Comparison of ENCODE assay signal across 8 cellular contexts in the genomic region with DNA sequence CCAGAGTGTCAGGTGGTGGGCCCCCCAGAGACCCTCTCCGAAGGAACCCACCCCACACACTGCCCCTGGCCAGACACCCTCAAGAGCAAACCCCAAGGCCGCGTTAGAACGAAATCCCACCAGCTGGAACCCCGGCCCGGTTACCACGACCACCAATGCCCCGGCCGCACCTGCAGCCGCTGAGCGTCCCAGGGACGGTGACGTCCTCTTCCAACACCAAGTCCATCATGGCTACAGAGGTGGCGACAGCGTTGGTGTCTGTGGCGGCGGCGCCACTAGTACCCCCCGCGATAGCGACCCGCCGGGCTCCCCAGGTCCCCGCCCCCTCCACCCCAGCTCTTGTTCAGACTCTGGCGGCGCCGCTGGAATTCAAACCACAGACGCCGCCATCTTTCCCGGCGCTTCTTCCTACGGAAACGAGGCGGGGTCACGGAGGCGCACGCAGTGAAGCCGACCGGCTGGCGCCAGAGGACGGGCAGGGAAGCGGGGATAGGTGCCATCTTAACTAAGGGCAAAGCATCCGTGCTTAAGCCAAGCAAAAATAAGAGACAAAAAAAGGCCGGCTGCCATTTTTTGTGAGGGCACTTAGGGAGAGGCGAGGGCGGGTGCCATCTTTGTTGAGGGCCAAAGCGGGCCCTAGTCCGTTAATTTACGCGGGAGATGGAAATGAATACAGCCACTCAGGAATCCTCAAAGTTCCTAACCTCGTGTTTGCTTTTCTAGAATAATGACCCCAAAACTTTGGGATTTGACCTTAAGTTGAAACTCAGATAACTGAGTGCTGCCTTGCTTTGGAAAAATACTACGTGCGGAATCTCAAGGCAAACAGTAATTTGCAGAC.
DNase-seq lines count a peak whose midpoint lies in the region; ATAC-seq lines count a peak whose summit lies in the region.

A gene (minus strand): TSS at position 418 of the 841 bp plus-strand sequence. CDS start 189 bp downstream, at position 229.

- H3K9ac ChIP-seq in BLaER1 treated with 17β-estradiol and CSF1 and Interleukin-3, amounts not matched to agents 10 nM and 100 nM = peak within 1 kb of the TSS; percentile 79 to 89 (median 86)

- H3K4me2 ChIP-seq in BLaER1 treated with 17β-estradiol and CSF1 and Interleukin-3, amounts not matched to agents 10 nM and 100 nM = peak within 1 kb of the TSS; percentile 79 to 97 (median 89)

- peaks cover 0 to 9% (median 0%) of the 10 kb centered on the region in 11 experiments; a peak in 1 of 22 replicates for H3K9me3 ChIP-seq in BLaER1 treated with 17β-estradiol and CSF1 and Interleukin-3, amounts not matched to agents 10 nM and 100 nM (replicated peaks in 1 of 11)

- H3K36me3 ChIP-seq in BLaER1 treated with 17β-estradiol and CSF1 and Interleukin-3, amounts not matched to agents 10 nM and 100 nM = peaks cover 0 to 26% (median 14%) of the 10 kb centered on the region in 11 experiments; a peak in 15 of 22 replicates

- H3K4me1 ChIP-seq in BLaER1 treated with 17β-estradiol and CSF1 and Interleukin-3, amounts not matched to agents 10 nM and 100 nM = peaks cover 30 to 44% (median 42%) of the 10 kb centered on the region in 10 experiments

- peaks cover 0 to 8% (median 1%) of the 10 kb centered on the region in 11 experiments; a peak in 4 of 22 replicates for H4K20me1 ChIP-seq in BLaER1 treated with 17β-estradiol and CSF1 and Interleukin-3, amounts not matched to agents 10 nM and 100 nM

- DNase-seq in NCI-H748 (lab: John Stamatoyannopoulos, UW; ENCODE audit: unreplicated experiment) (peak; percentile 100), dedifferentiated amniotic fluid mesenchymal stem cell (ENCODE audit: extremely low spot score) (peak; percentile 98), left kidney (ENCODE audit: low read depth, low spot score) (peak; percentile 99)
- DNase-seq in activated CD4-positive, alpha-beta T cell treated with anti-CD3 and anti-CD28 coated beads, Interleukin-2, amount 50 U/mL, for 1 hour = peak; percentile 88
- DNase-seq in stimulated activated CD4-positive, alpha-beta T cell treated with anti-CD3 and anti-CD28 coated beads, Interleukin-2, amount 100 ng/mL, for 24 hours = peak; percentile 91

- no peaks in the 10 kb centered on the region for H3K27me3 ChIP-seq in BLaER1 treated with 17β-estradiol and CSF1 and Interleukin-3, amounts not matched to agents 10 nM and 100 nM

- peak within 1 kb of the TSS; percentile 81 to 94 (median 91) for H3K4me3 ChIP-seq in BLaER1 treated with 17β-estradiol and CSF1 and Interleukin-3, amounts not matched to agents 10 nM and 100 nM

- peak; percentile 94 for ATAC-seq in GM19351 (IDR thresholded peaks at IDR 0.05; ENCODE audit: unreplicated experiment)
- ATAC-seq in HG03521 (IDR thresholded peaks at IDR 0.05; ENCODE audit: unreplicated experiment) = peak; percentile 97

- peak within 1 kb of the TSS; percentile 67 to 87 (median 82) for H3K27ac ChIP-seq in BLaER1 treated with 17β-estradiol and CSF1 and Interleukin-3, amounts not matched to agents 10 nM and 100 nM

Comparison
In these comparisons a context has a peak if more than half of its experiments do, and no peak if none do; other contexts are left out.
1. Peak in every context shown above with its lines: DNase-seq, ATAC-seq, H3K4me3 ChIP-seq and H3K27ac ChIP-seq.